In genomic region chr15:72155635-72156616, GRCh38 we compare ENCODE assay signal across 8 cellular contexts. TPM values are rescaled to one million over a fixed set of nuclear protein-coding genes. Genes with fewer than 3 reads are reported as not detected.
DNase-seq lines count a peak whose midpoint lies in the region; ATAC-seq and TF ChIP-seq lines count a peak whose summit lies in the region.

No MANE protein-coding gene starts in this region.

- peaks cover 8% of the 10 kb centered on the region for H3K27me3 Mint-ChIP-seq in GM23338 (ENCODE audit: insufficient read depth, low read depth, poor library complexity)
- peaks cover 0 to 4% of the 10 kb centered on the region in 2 donors for H3K27me3 Mint-ChIP-seq in T-cell

- intact Hi-C loops in left ventricle myocardium inferior (cut with micrococcal nuclease), result loop anchor here (10.0 kb wide), 1 partner anchor 411 kb away; no protein-coding TSS in a partner anchor
- intact Hi-C loops in prostate gland (cut with DNase I), result loop anchor here (10.0 kb wide), 2 partner anchors 411 to 701 kb away; no protein-coding TSS in a partner anchor

- peaks cover 7% of the 10 kb centered on the region for H3K4me1 ChIP-seq in GM23338 (ENCODE audit: insufficient read depth)
- H3K4me1 ChIP-seq in left ventricle myocardium inferior, result peaks cover 12% of the 10 kb centered on the region
- H3K4me1 ChIP-seq in prostate gland (replicated peaks), result peaks cover 10% of the 10 kb centered on the region
- H3K4me1 ChIP-seq in upper lobe of left lung, result peaks cover 22 to 35% (median 29%) of the 10 kb centered on the region in 4 donors

- CTCF ChIA-PET in T-cell (lab: Charles Lee), result interaction anchor here (0.5 to 2.7 kb wide), 14 partner anchors 11 to 690 kb away, joined by 3 to 58 read pairs (median 4); no protein-coding TSS in a partner anchor

- no peak for TF ChIP-seq EP300 in upper lobe of left lung (IDR thresholded peaks at IDR 0.05)

- peak overlapping the region; percentile 56 for H3K4me3 Mint-ChIP-seq in GM23338
- H3K4me3 Mint-ChIP-seq in T-cell, result peak overlapping the region; percentile 60 to 80 (median 75)

- WGBS in prostate gland, result 2% methylated on average over 19 of the region's 19 CpGs
- WGBS in upper lobe of left lung, 2 donors, result 10 to 16% methylated on average over 18 to 19 of the region's 19 CpGs

- no peaks in the 10 kb centered on the region for H3K36me3 Mint-ChIP-seq in GM23338 (ENCODE audit: low read depth)
- no peaks in the 10 kb centered on the region for H3K36me3 Mint-ChIP-seq in T-cell

- H3K79me2 ChIP-seq in GM23338 (replicated peaks; ENCODE audit: insufficient read depth), result no peaks in the 10 kb centered on the region

- ATAC-seq in GM23338 (peak; percentile 96), T-cell (replicated peaks in 1 of 4) (peak; percentile 79 to 86 (median 84)), upper lobe of left lung (ENCODE audit: low FRiP score in 2 of 2) (peak; percentile 92 to 94)

- H3K4me2 ChIP-seq in GM23338, result peak overlapping the region; percentile 67; the same call in 1 of the 2 replicates

- H3K4me1 Mint-ChIP-seq in GM23338 (peaks cover 10% of the 10 kb centered on the region; the same call in 2 of the 3 replicates), T-cell (peaks cover 4 to 8% (median 6%) of the 10 kb centered on the region in 3 donors)

- no peaks in the 10 kb centered on the region for H3K9me3 ChIP-seq in left ventricle myocardium inferior (replicated peaks)
- no peaks in the 10 kb centered on the region for H3K9me3 ChIP-seq in prostate gland
- H3K9me3 ChIP-seq in upper lobe of left lung, result no peaks in the 10 kb centered on the region

- H3K36me3 ChIP-seq in GM23338 (ENCODE audit: insufficient read depth), result no peaks in the 10 kb centered on the region
- H3K36me3 ChIP-seq in left ventricle myocardium inferior, result no peaks in the 10 kb centered on the region
- no peaks in the 10 kb centered on the region for H3K36me3 ChIP-seq in prostate gland
- no peaks in the 10 kb centered on the region for H3K36me3 ChIP-seq in upper lobe of left lung

- peak; percentile 87 for DNase-seq in COLO668 (lab: John Stamatoyannopoulos, UW; ENCODE audit: unreplicated experiment)
- peak; percentile 94 for DNase-seq in GM23338 (ENCODE audit: low spot score)
- DNase-seq in NCI-H1105 treated with DMSO at 0.1 percent for 48 hours (lab: John Stamatoyannopoulos, UW), result peak; percentile 88
- peak; percentile 51 to 81 (median 74) for DNase-seq in T-cell
- DNase-seq in amniotic stem cell (lab: John Stamatoyannopoulos, UW), result peak; percentile 71
- DNase-seq in left ventricle myocardium inferior, result peak; percentile 83
- peak; percentile 93 for DNase-seq in prostate gland (ENCODE audit: low spot score)
- peak in 1 of 2 donors; percentile 82 for DNase-seq in upper lobe of left lung

- H3K27ac ChIP-seq in GM23338 (ENCODE audit: low read depth) (no peak overlapping the region), left ventricle myocardium inferior (replicated peaks) (peak overlapping the region; percentile 69), prostate gland (peak overlapping the region; percentile 88 to 94), upper lobe of left lung (peak overlapping the region; percentile 72 to 85 (median 76))

- TF ChIP-seq CTCF in GM23338 (conservative IDR thresholded peaks at IDR 0.05; ENCODE audit: low read depth in 2 of 2), result peak; percentile 96 to 98
- peak; percentile 85 for TF ChIP-seq CTCF in left ventricle myocardium inferior (IDR thresholded peaks at IDR 0.05; ENCODE audit: borderline replicate concordance)
- TF ChIP-seq CTCF in prostate gland (IDR thresholded peaks at IDR 0.05), result peak; percentile 46 to 95 (median 88)
- peak; percentile 71 to 92 (median 82) for TF ChIP-seq CTCF in upper lobe of left lung (IDR thresholded peaks at IDR 0.05)

- no peaks in the 10 kb centered on the region for H3K27me3 ChIP-seq in GM23338 (ENCODE audit: insufficient read depth)
- no peaks in the 10 kb centered on the region for H3K27me3 ChIP-seq in left ventricle myocardium inferior (ENCODE audit: low read depth)
- no peaks in the 10 kb centered on the region for H3K27me3 ChIP-seq in prostate gland (replicated peaks; ENCODE audit: insufficient read depth)
- H3K27me3 ChIP-seq in upper lobe of left lung, result no peaks in the 10 kb centered on the region

- H2AFZ ChIP-seq in GM23338, result peak overlapping the region; percentile 97

- H3K4me3 ChIP-seq in GM23338, result peak overlapping the region; percentile 44; the same call in 1 of the 2 replicates
- peak overlapping the region; percentile 69 for H3K4me3 ChIP-seq in left ventricle myocardium inferior
- H3K4me3 ChIP-seq in prostate gland, result peak overlapping the region; percentile 36
- H3K4me3 ChIP-seq in upper lobe of left lung, result peak overlapping the region; percentile 13 to 57 (median 43)

- H3K9me3 Mint-ChIP-seq in GM23338 (no peaks in the 10 kb centered on the region), T-cell (no peaks in the 10 kb centered on the region)

- no peak overlapping the region for H3K27ac Mint-ChIP-seq in GM23338
- no peak overlapping the region for H3K27ac Mint-ChIP-seq in T-cell

- no peaks in the 10 kb centered on the region for H3F3A ChIP-seq in GM23338 (replicated peaks; ENCODE audit: low read depth)

- POLR2A ChIA-PET in T-cell (lab: Charles Lee), result no interaction called here

- TF ChIP-seq POLR2A in prostate gland (IDR thresholded peaks at IDR 0.05) (no peak), upper lobe of left lung (IDR thresholded peaks at IDR 0.05) (no peak)

- H3K9me2 ChIP-seq in GM23338 (ENCODE audit: insufficient read depth), result no peaks in the 10 kb centered on the region

- no peaks in the 10 kb centered on the region; the same call in 1 of the 2 replicates for H4K20me1 ChIP-seq in GM23338 (replicated peaks; ENCODE audit: insufficient read depth)

TF ChIP-seq in GM23338, 12 proteins besides CTCF, POLR2A, EP300 and RAD21 (continues in another document):
- TF ChIP-seq ETS1 (IDR thresholded peaks at IDR 0.05) (no peak), STAT1 (IDR thresholded peaks at IDR 0.05; ENCODE audit: unreplicated experiment) (no peak), EZH2phosphoT487 (IDR thresholded peaks at IDR 0.05; ENCODE audit: unreplicated experiment) (no peak), NANOG (IDR thresholded peaks at IDR 0.05; ENCODE audit: borderline replicate concordance) (no peak), JUNB (IDR thresholded peaks at IDR 0.05; ENCODE audit: unreplicated experiment) (no peak), ZNF331 (CRISPR knock-in tag; IDR thresholded peaks at IDR 0.05; ENCODE audit: low read depth) (no peak), POLR2AphosphoS5 (IDR thresholded peaks at IDR 0.05; ENCODE audit: low read depth) (no peak)
- TF ChIP-seq, protein P1, sequence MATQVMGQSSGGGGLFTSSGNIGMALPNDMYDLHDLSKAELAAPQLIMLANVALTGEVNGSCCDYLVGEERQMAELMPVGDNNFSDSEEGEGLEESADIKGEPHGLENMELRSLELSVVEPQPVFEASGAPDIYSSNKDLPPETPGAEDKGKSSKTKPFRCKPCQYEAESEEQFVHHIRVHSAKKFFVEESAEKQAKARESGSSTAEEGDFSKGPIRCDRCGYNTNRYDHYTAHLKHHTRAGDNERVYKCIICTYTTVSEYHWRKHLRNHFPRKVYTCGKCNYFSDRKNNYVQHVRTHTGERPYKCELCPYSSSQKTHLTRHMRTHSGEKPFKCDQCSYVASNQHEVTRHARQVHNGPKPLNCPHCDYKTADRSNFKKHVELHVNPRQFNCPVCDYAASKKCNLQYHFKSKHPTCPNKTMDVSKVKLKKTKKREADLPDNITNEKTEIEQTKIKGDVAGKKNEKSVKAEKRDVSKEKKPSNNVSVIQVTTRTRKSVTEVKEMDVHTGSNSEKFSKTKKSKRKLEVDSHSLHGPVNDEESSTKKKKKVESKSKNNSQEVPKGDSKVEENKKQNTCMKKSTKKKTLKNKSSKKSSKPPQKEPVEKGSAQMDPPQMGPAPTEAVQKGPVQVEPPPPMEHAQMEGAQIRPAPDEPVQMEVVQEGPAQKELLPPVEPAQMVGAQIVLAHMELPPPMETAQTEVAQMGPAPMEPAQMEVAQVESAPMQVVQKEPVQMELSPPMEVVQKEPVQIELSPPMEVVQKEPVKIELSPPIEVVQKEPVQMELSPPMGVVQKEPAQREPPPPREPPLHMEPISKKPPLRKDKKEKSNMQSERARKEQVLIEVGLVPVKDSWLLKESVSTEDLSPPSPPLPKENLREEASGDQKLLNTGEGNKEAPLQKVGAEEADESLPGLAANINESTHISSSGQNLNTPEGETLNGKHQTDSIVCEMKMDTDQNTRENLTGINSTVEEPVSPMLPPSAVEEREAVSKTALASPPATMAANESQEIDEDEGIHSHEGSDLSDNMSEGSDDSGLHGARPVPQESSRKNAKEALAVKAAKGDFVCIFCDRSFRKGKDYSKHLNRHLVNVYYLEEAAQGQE (IDR thresholded peaks at IDR 0.05; ENCODE audit: unreplicated experiment), result no peak

RNA-seq across cellular contexts. Expression of gene SENP8, which starts 37.7 kb away (rescaled TPM):
- total RNA-seq in GM23338 (2014; rRNA removed; shearing (Covaris generic)), result 4.9 and 7.7 TPM in 2 replicates
- polyA plus RNA-seq in GM23338 (2016; fragmentation: Nextera tagmentation; extraction: Ambion mirVana), result 2.8 and 3.1 TPM in 2 replicates
- total RNA-seq in T-cell (1 to 10 TPM in 4 of 5 donors, under 1 TPM in 1; 0.40 to 1.9 (median 1.3) TPM), left ventricle myocardium inferior (6.5 TPM), prostate gland (1 to 10 TPM; 3.3 to 5.9 TPM), upper lobe of left lung (1 to 10 TPM in 3 of 6 donors, under 1 TPM in 2, not detected in 1; 0.55 to 3.8 (median 3.0) TPM)

RNA-seq across cellular contexts. Expression of gene MYO9A, which starts 38.0 kb away (rescaled TPM):
- total RNA-seq in GM23338 (2014; rRNA removed; shearing (Covaris generic)), result 30.2 and 32.8 TPM in 2 replicates
- 8.1 and 11.6 TPM in 2 replicates for polyA plus RNA-seq in GM23338 (2016; fragmentation: Nextera tagmentation; extraction: Ambion mirVana)
- 10 to 100 TPM; 35.8 to 39.1 (median 38.2) TPM for total RNA-seq in T-cell
- 22.5 TPM for total RNA-seq in left ventricle myocardium inferior
- 100 to 1,000 TPM in 1 of 2 donors, 10 to 100 TPM in 1; 29.4 to 252 TPM for total RNA-seq in prostate gland
- 100 to 1,000 TPM in 2 of 6 donors, 10 to 100 TPM in 4; 53.2 to 143 (median 76.5) TPM for total RNA-seq in upper lobe of left lung

RNA-seq across cellular contexts. Expression of gene GRAMD2A, which starts 41.7 kb away (rescaled TPM):
- 2.8 and 3.3 TPM in 2 replicates for total RNA-seq in GM23338 (2014; rRNA removed; shearing (Covaris generic))
- 0.70 and 0.71 TPM in 2 replicates for polyA plus RNA-seq in GM23338 (2016; fragmentation: Nextera tagmentation; extraction: Ambion mirVana)
- total RNA-seq in T-cell (not detected), left ventricle myocardium inferior (not detected), prostate gland (1 to 10 TPM; 4.3 to 6.4 TPM), upper lobe of left lung (10 to 100 TPM; 26.7 to 52.4 (median 32.9) TPM)
